Comparison of ENCODE assay signal across 22 cellular contexts in genomic region chr1:25008192-25008485, GRCh38.
DNase-seq lines count a peak whose midpoint lies in the region; ATAC-seq and TF ChIP-seq lines count a peak whose summit lies in the region.
"Had no signal": no experiment of that assay in that cellular context is flagged by ENCODE, and none has a peak within 500 bp of the region (broad histone marks: within the 10 kb centered on the region; RNA-seq: fewer than 3 reads in every experiment).

No MANE protein-coding gene starts in this region.

- H3K27me3 ChIP-seq in foreskin keratinocyte: peaks cover 43% of the 10 kb centered on the region
- H3K27me3 ChIP-seq: right atrium auricular region had no signal

- no peaks in the 10 kb centered on the region for H3K27me3 Mint-ChIP-seq in stimulated activated naive CD8-positive, alpha-beta T cell treated with anti-CD3 and anti-CD28 coated beads, Interleukin-15, Interleukin-2, amounts not matched to agents 100 ng/mL and 50 ng/mL, for 24 hours
- H3K27me3 Mint-ChIP-seq in activated T-helper 1 cell treated with anti-CD3 and anti-CD28 coated beads, Interleukin-12 subunit alpha, Interleukin-12 subunit beta, Interleukin-2, Interleukin-4 antibody, amounts not matched to agents 30 ng/mL and 10 ng/mL and 1 ng/mL, durations not matched to agents 14 hours and 24 hours and 36 hours (ENCODE audit: insufficient read depth): no peaks in the 10 kb centered on the region
- H3K27me3 Mint-ChIP-seq: central memory CD8-positive, alpha-beta T cell had no signal

- DNase-seq in stimulated activated naive CD8-positive, alpha-beta T cell treated with anti-CD3 and anti-CD28 coated beads, Interleukin-15, Interleukin-2, amounts not matched to agents 100 U/mL and 50 U/mL, for 24 hours: no peak
- DNase-seq in activated T-helper 1 cell treated with anti-CD3 and anti-CD28 coated beads, Interleukin-12 subunit alpha, Interleukin-12 subunit beta, Interleukin-2, Interleukin-4 antibody, amounts not matched to agents 30 ng/mL and 10 ng/mL and 1 ng/mL, durations not matched to agents 14 hours and 24 hours and 36 hours (ENCODE audit: low spot score): no peak
- peak in 1 of 2 donors; percentile 45 for DNase-seq in foreskin keratinocyte
- no peak for DNase-seq in AG20443 (ENCODE audit: low spot score)
- no peak for DNase-seq in foreskin fibroblast
- DNase-seq: activated CD4-positive, alpha-beta T cell treated with anti-CD3 and anti-CD28 coated beads, Interleukin-2, amount 50 U/mL, for 1 hour; activated CD8-positive, alpha-beta memory T cell treated with anti-CD3 and anti-CD28 coated beads, Interleukin-2, amount 50 U/mL, for 4 hours; C1 segment of cervical spinal cord; dorsolateral prefrontal cortex; EL; IMR-90; NCI-H2029; NCI-H526; SHP77 treated with DMSO at 0.1 percent for 48 hours had no signal

- TF ChIP-seq CTCF in foreskin keratinocyte (conservative IDR thresholded peaks at IDR 0.05) (no peak), foreskin fibroblast (IDR thresholded peaks at IDR 0.05; ENCODE audit: low read depth, low read length) (no peak)

- no peaks in the 10 kb centered on the region for H3K4me1 ChIP-seq in foreskin keratinocyte

- peaks cover 96% of the 10 kb centered on the region for H3K4me1 Mint-ChIP-seq in stimulated activated naive CD8-positive, alpha-beta T cell treated with anti-CD3 and anti-CD28 coated beads, Interleukin-15, Interleukin-2, amounts not matched to agents 100 ng/mL and 50 ng/mL, for 24 hours (ENCODE audit: low read depth)
- peaks cover 84% of the 10 kb centered on the region for H3K4me1 Mint-ChIP-seq in activated T-helper 1 cell treated with anti-CD3 and anti-CD28 coated beads, Interleukin-12 subunit alpha, Interleukin-12 subunit beta, Interleukin-2, Interleukin-4 antibody, amounts not matched to agents 30 ng/mL and 10 ng/mL and 1 ng/mL, durations not matched to agents 14 hours and 24 hours and 36 hours (ENCODE audit: low read depth)

- no peak overlapping the region for H3K4me3 Mint-ChIP-seq in stimulated activated naive CD8-positive, alpha-beta T cell treated with anti-CD3 and anti-CD28 coated beads, Interleukin-15, Interleukin-2, amounts not matched to agents 100 ng/mL and 50 ng/mL, for 24 hours
- no peak overlapping the region for H3K4me3 Mint-ChIP-seq in activated T-helper 1 cell treated with anti-CD3 and anti-CD28 coated beads, Interleukin-12 subunit alpha, Interleukin-12 subunit beta, Interleukin-2, Interleukin-4 antibody, amounts not matched to agents 30 ng/mL and 10 ng/mL and 1 ng/mL, durations not matched to agents 14 hours and 24 hours and 36 hours
- H3K4me3 Mint-ChIP-seq: type B pancreatic cell, WTC11 had no signal

- ATAC-seq in stimulated activated naive CD8-positive, alpha-beta T cell treated with anti-CD3 and anti-CD28 coated beads, Interleukin-15, Interleukin-2, amounts not matched to agents 100 U/mL and 50 U/mL, for 24 hours: no peak
- ATAC-seq in foreskin keratinocyte (peak; percentile 40), GM19463 (IDR thresholded peaks at IDR 0.05; ENCODE audit: unreplicated experiment) (no peak)
- ATAC-seq: activated naive CD4-positive, alpha-beta T cell treated with anti-CD3 and anti-CD28 coated beads, Interleukin-2, amount 50 U/mL, for 72 hours; WTC11 had no signal

- H3K4me3 ChIP-seq in foreskin fibroblast (ENCODE audit: low read depth in 1 of 2, low read length in 2 of 2): no peak overlapping the region
- H3K4me3 ChIP-seq: dorsolateral prefrontal cortex, right atrium auricular region had no signal

- H3K27ac ChIP-seq in foreskin keratinocyte: no peak overlapping the region
- H3K27ac ChIP-seq: dorsolateral prefrontal cortex, right atrium auricular region had no signal

- H3K27ac Mint-ChIP-seq in stimulated activated naive CD8-positive, alpha-beta T cell treated with anti-CD3 and anti-CD28 coated beads, Interleukin-15, Interleukin-2, amounts not matched to agents 100 ng/mL and 50 ng/mL, for 24 hours: peak overlapping the region; percentile 49
- H3K27ac Mint-ChIP-seq in activated T-helper 1 cell treated with anti-CD3 and anti-CD28 coated beads, Interleukin-12 subunit alpha, Interleukin-12 subunit beta, Interleukin-2, Interleukin-4 antibody, amounts not matched to agents 30 ng/mL and 10 ng/mL and 1 ng/mL, durations not matched to agents 14 hours and 24 hours and 36 hours: peak overlapping the region; percentile 72
- H3K27ac Mint-ChIP-seq: activated naive CD4-positive, alpha-beta T cell treated with anti-CD3 and anti-CD28 coated beads, Interleukin-2, amount 50 U/mL, for 72 hours; activated T-helper 2 cell treated with anti-CD3 and anti-CD28 coated beads, Interferon-gamma antibody, Interleukin-2, Interleukin-4, amounts not matched to agents 10 μg/mL and 5 μg/mL and 100 μg/mL, durations not matched to agents 14 hours and 24 hours and 36 hours; type B pancreatic cell; WTC11 had no signal

- intact Hi-C loops in activated T-helper 1 cell treated with anti-CD3 and anti-CD28 coated beads, Interleukin-12 subunit alpha, Interleukin-12 subunit beta, Interleukin-2, Interleukin-4 antibody, amounts not matched to agents 30 ng/mL and 10 ng/mL and 1 ng/mL, durations not matched to agents 14 hours and 24 hours and 36 hours (cut with micrococcal nuclease): no loop called here

- H3K36me3 Mint-ChIP-seq in stimulated activated naive CD8-positive, alpha-beta T cell treated with anti-CD3 and anti-CD28 coated beads, Interleukin-15, Interleukin-2, amounts not matched to agents 100 ng/mL and 50 ng/mL, for 24 hours (ENCODE audit: low read depth): peaks cover 4% of the 10 kb centered on the region
- peaks cover 5% of the 10 kb centered on the region for H3K36me3 Mint-ChIP-seq in activated T-helper 1 cell treated with anti-CD3 and anti-CD28 coated beads, Interleukin-12 subunit alpha, Interleukin-12 subunit beta, Interleukin-2, Interleukin-4 antibody, amounts not matched to agents 30 ng/mL and 10 ng/mL and 1 ng/mL, durations not matched to agents 14 hours and 24 hours and 36 hours (ENCODE audit: low read depth)
- H3K36me3 Mint-ChIP-seq: activated naive CD4-positive, alpha-beta T cell treated with anti-CD3 and anti-CD28 coated beads, Interleukin-2, amount 50 U/mL, for 72 hours; type B pancreatic cell; WTC11 had no signal

- H3K9me3 Mint-ChIP-seq in stimulated activated naive CD8-positive, alpha-beta T cell treated with anti-CD3 and anti-CD28 coated beads, Interleukin-15, Interleukin-2, amounts not matched to agents 100 ng/mL and 50 ng/mL, for 24 hours: no peaks in the 10 kb centered on the region
- peaks cover 14% of the 10 kb centered on the region for H3K9me3 Mint-ChIP-seq in activated T-helper 1 cell treated with anti-CD3 and anti-CD28 coated beads, Interleukin-12 subunit alpha, Interleukin-12 subunit beta, Interleukin-2, Interleukin-4 antibody, amounts not matched to agents 30 ng/mL and 10 ng/mL and 1 ng/mL, durations not matched to agents 14 hours and 24 hours and 36 hours
- H3K9me3 Mint-ChIP-seq: activated naive CD4-positive, alpha-beta T cell treated with anti-CD3 and anti-CD28 coated beads, Interleukin-2, amount 50 U/mL, for 72 hours; central memory CD8-positive, alpha-beta T cell; type B pancreatic cell; WTC11 had no signal
